18 cellular contexts compared by ENCODE assay signal in genomic region chr22:46112405-46112804, GRCh38. TPM values are rescaled to one million over a fixed set of nuclear protein-coding genes. Genes with fewer than 3 reads are reported as not detected.
DNase-seq lines count a peak whose midpoint lies in the region; ATAC-seq and TF ChIP-seq lines count a peak whose summit lies in the region.
"Had no signal": no experiment of that assay in that cellular context is flagged by ENCODE, and none has a peak within 500 bp of the region (broad histone marks: within the 10 kb centered on the region; RNA-seq: fewer than 3 reads in every experiment).

No MANE protein-coding gene starts in this region.

- H3K4me2 ChIP-seq in PC-3 (ENCODE audit: low read length): no peak overlapping the region

- H3K4me1 Mint-ChIP-seq in Calu3 (ENCODE audit: low read depth, unreplicated experiment): peaks cover 39% of the 10 kb centered on the region
- H3K4me1 Mint-ChIP-seq in activated T-helper 2 cell treated with anti-CD3 and anti-CD28 coated beads, Interferon-gamma antibody, Interleukin-2, Interleukin-4, amounts not matched to agents 10 μg/mL and 5 μg/mL and 100 μg/mL, durations not matched to agents 14 hours and 24 hours and 36 hours (ENCODE audit: low read depth): no peaks in the 10 kb centered on the region

- H3K9me3 ChIP-seq in adrenal gland (replicated peaks in 1 of 3): no peaks in the 10 kb centered on the region
- H3K9me3 ChIP-seq in lower lobe of right lung: no peaks in the 10 kb centered on the region
- H3K9me3 ChIP-seq in subcutaneous abdominal adipose tissue (ENCODE audit: control insufficient read depth in 5 of 5, low read length in 5 of 5): no peaks in the 10 kb centered on the region
- no peaks in the 10 kb centered on the region for H3K9me3 ChIP-seq in PC-3 (ENCODE audit: low read length)

- H3K36me3 ChIP-seq in adrenal gland (replicated peaks in 1 of 2) (peaks cover 0 to 42% of the 10 kb centered on the region in 2 donors), lower lobe of right lung (peaks cover 62% of the 10 kb centered on the region), subcutaneous abdominal adipose tissue (ENCODE audit: control insufficient read depth in 5 of 5, insufficient read depth in 5 of 5, low read length in 5 of 5) (peaks cover 0 to 73% (median 56%) of the 10 kb centered on the region in 5 donors), PC-3 (ENCODE audit: low read depth, low read length) (peaks cover 16% of the 10 kb centered on the region)

- 50 to 60% (median 55%) methylated on average over 20 of the region's 20 CpGs for WGBS in adrenal gland, 4 donors

- peaks cover 7% of the 10 kb centered on the region for H3F3A ChIP-seq in PC-3 (ENCODE audit: low read length, unreplicated experiment)

- H2AFZ ChIP-seq in PC-3 (ENCODE audit: low read length): no peak overlapping the region

- ATAC-seq in lower lobe of right lung (no peak), PC-3 (no peak)
- ATAC-seq: HepG2, left colon had no signal

- no peaks in the 10 kb centered on the region for H3K9me3 Mint-ChIP-seq in Calu3 (ENCODE audit: low read depth, unreplicated experiment)
- no peaks in the 10 kb centered on the region for H3K9me3 Mint-ChIP-seq in activated T-helper 2 cell treated with anti-CD3 and anti-CD28 coated beads, Interferon-gamma antibody, Interleukin-2, Interleukin-4, amounts not matched to agents 10 μg/mL and 5 μg/mL and 100 μg/mL, durations not matched to agents 14 hours and 24 hours and 36 hours
- H3K9me3 Mint-ChIP-seq: neural crest cell had no signal

- H3K4me3 Mint-ChIP-seq in Calu3 (ENCODE audit: low read depth, unreplicated experiment): no peak overlapping the region
- no peak overlapping the region for H3K4me3 Mint-ChIP-seq in activated T-helper 2 cell treated with anti-CD3 and anti-CD28 coated beads, Interferon-gamma antibody, Interleukin-2, Interleukin-4, amounts not matched to agents 10 μg/mL and 5 μg/mL and 100 μg/mL, durations not matched to agents 14 hours and 24 hours and 36 hours (ENCODE audit: low read depth)
- H3K4me3 Mint-ChIP-seq: neural crest cell had no signal

- H3K9me2 ChIP-seq in PC-3 (replicated peaks; ENCODE audit: low read length): no peaks in the 10 kb centered on the region

- DNase-seq in Calu3 (no peak), adrenal gland (no peak), lower lobe of right lung (no peak), erythroblast (lab: John Stamatoyannopoulos, UW) (no peak), PC-3 (no peak), NCI-H146 treated with DMSO at 0.1 percent for 48 hours (lab: John Stamatoyannopoulos, UW; ENCODE audit: unreplicated experiment) (no peak)
- DNase-seq in activated T-helper 2 cell treated with anti-CD3 and anti-CD28 coated beads, Interferon-gamma antibody, Interleukin-2, Interleukin-4, amounts not matched to agents 10 μg/mL and 5 μg/mL and 100 μg/mL, durations not matched to agents 14 hours and 24 hours and 36 hours (ENCODE audit: low spot score): no peak
- DNase-seq: activated CD4-positive, CD25-positive, alpha-beta regulatory T cell; amniotic stem cell; effector CD4-positive, alpha-beta T cell; left colon; NCI-H1048; NCI-H226; stimulated activated CD4-positive, alpha-beta T cell treated with anti-CD3 and anti-CD28 coated beads, Interleukin-12 subunit alpha, Interleukin-12 subunit beta, amount 100 ng/mL, for 4 hours; SW 1271 had no signal

- peaks cover 8% of the 10 kb centered on the region; the same call in 1 of the 2 replicates for H4K20me1 ChIP-seq in PC-3 (ENCODE audit: low read length)

- BruUV-seq in Calu3 (replicated peaks; lab: Mats Ljungman, UMichigan) (no TSS peak), PC-3 (replicated peaks; lab: Mats Ljungman, UMichigan) (no TSS peak)

- peaks cover 96% of the 10 kb centered on the region for H3K36me3 Mint-ChIP-seq in Calu3 (ENCODE audit: insufficient read depth, unreplicated experiment)
- H3K36me3 Mint-ChIP-seq in activated T-helper 2 cell treated with anti-CD3 and anti-CD28 coated beads, Interferon-gamma antibody, Interleukin-2, Interleukin-4, amounts not matched to agents 10 μg/mL and 5 μg/mL and 100 μg/mL, durations not matched to agents 14 hours and 24 hours and 36 hours (ENCODE audit: low read depth): no peaks in the 10 kb centered on the region

- H3K27me3 Mint-ChIP-seq in Calu3 (ENCODE audit: unreplicated experiment): no peaks in the 10 kb centered on the region
- no peaks in the 10 kb centered on the region for H3K27me3 Mint-ChIP-seq in activated T-helper 2 cell treated with anti-CD3 and anti-CD28 coated beads, Interferon-gamma antibody, Interleukin-2, Interleukin-4, amounts not matched to agents 10 μg/mL and 5 μg/mL and 100 μg/mL, durations not matched to agents 14 hours and 24 hours and 36 hours (ENCODE audit: low read depth)

- H3K9ac ChIP-seq in subcutaneous abdominal adipose tissue (ENCODE audit: low read length in 5 of 5) (peak overlapping the region in 1 of 5 donors; percentile 53), PC-3 (ENCODE audit: low read length) (no peak overlapping the region)

- H3K4me1 ChIP-seq in adrenal gland (replicated peaks in 1 of 2): peaks cover 55 to 93% of the 10 kb centered on the region in 2 donors
- H3K4me1 ChIP-seq in lower lobe of right lung: peaks cover 68% of the 10 kb centered on the region
- H3K4me1 ChIP-seq in subcutaneous abdominal adipose tissue (ENCODE audit: control insufficient read depth in 5 of 5, insufficient read depth in 5 of 5, low read length in 5 of 5): peaks cover 10 to 91% (median 91%) of the 10 kb centered on the region in 5 donors
- H3K4me1 ChIP-seq in PC-3 (ENCODE audit: insufficient read depth, low read length): no peaks in the 10 kb centered on the region

- H3K79me2 ChIP-seq in PC-3 (ENCODE audit: low read length): no peaks in the 10 kb centered on the region

- TF ChIP-seq POLR2A in adrenal gland (IDR thresholded peaks at IDR 0.05): no peak
- no peak for TF ChIP-seq POLR2A in erythroblast (IDR thresholded peaks at IDR 0.05; ENCODE audit: low read length)

- no peak overlapping the region for H3K4me3 ChIP-seq in adrenal gland
- no peak overlapping the region for H3K4me3 ChIP-seq in lower lobe of right lung
- no peak overlapping the region for H3K4me3 ChIP-seq in subcutaneous abdominal adipose tissue (ENCODE audit: low read depth in 1 of 5, low read length in 5 of 5)
- no peak overlapping the region for H3K4me3 ChIP-seq in PC-3 (ENCODE audit: low read length)

- POLR2A ChIA-PET in PC-3 (lab: Charles Lee; ENCODE audit: unreplicated experiment): no interaction called here

- peak overlapping the region; percentile 82 for H3K27ac Mint-ChIP-seq in Calu3 (ENCODE audit: unreplicated experiment)
- no peak overlapping the region for H3K27ac Mint-ChIP-seq in activated T-helper 2 cell treated with anti-CD3 and anti-CD28 coated beads, Interferon-gamma antibody, Interleukin-2, Interleukin-4, amounts not matched to agents 10 μg/mL and 5 μg/mL and 100 μg/mL, durations not matched to agents 14 hours and 24 hours and 36 hours

- intact Hi-C loops in Calu3 (cut with micrococcal nuclease; ENCODE audit: unreplicated experiment) (no loop called here), adrenal gland (cut with DNase I) (loop anchor here in 1 of 2 donors (5.0 kb wide), 1 partner anchor 35 kb away; no protein-coding TSS in a partner anchor), lower lobe of right lung (cut with DNase I) (loop anchor here (10.0 kb wide), 1 partner anchor 108 kb away; no protein-coding TSS in a partner anchor), PC-3 (cut with micrococcal nuclease) (no loop called here)
- intact Hi-C loops in activated T-helper 2 cell treated with anti-CD3 and anti-CD28 coated beads, Interferon-gamma antibody, Interleukin-2, Interleukin-4, amounts not matched to agents 10 μg/mL and 5 μg/mL and 100 μg/mL, durations not matched to agents 14 hours and 24 hours and 36 hours (cut with micrococcal nuclease): no loop called here

- CTCF ChIA-PET in Calu3 (lab: Charles Lee) (no interaction called here), PC-3 (lab: Charles Lee) (no interaction called here)

- H3K27ac ChIP-seq in adrenal gland (peak overlapping the region; percentile 31 to 88 (median 80)), lower lobe of right lung (peak overlapping the region; percentile 36), subcutaneous abdominal adipose tissue (ENCODE audit: low read depth, low read length) (peak overlapping the region; percentile 77), PC-3 (ENCODE audit: low read length) (no peak overlapping the region)

- TF ChIP-seq CTCF in Calu3 (IDR thresholded peaks at IDR 0.05; ENCODE audit: unreplicated experiment) (no peak), adrenal gland (IDR thresholded peaks at IDR 0.05) (no peak), lower lobe of right lung (IDR thresholded peaks at IDR 0.05) (no peak), PC-3 (conservative IDR thresholded peaks at IDR 0.05; ENCODE audit: low read depth, low read length) (no peak)

- H3K27me3 ChIP-seq in adrenal gland (no peaks in the 10 kb centered on the region), lower lobe of right lung (ENCODE audit: low read depth) (no peaks in the 10 kb centered on the region), subcutaneous abdominal adipose tissue (ENCODE audit: control insufficient read depth in 5 of 5, insufficient read depth in 4 of 5, low read length in 5 of 5) (no peaks in the 10 kb centered on the region), PC-3 (ENCODE audit: low read length) (no peaks in the 10 kb centered on the region)

RNA-seq across cellular contexts. Expression of gene PPARA, which starts 37.9 kb away (rescaled TPM):
- total RNA-seq in Calu3 (2022): 22.7 and 31.5 TPM in 2 replicates
- total RNA-seq in adrenal gland: 100 to 1,000 TPM in 1 of 8 donors, 10 to 100 TPM in 7; 27.6 to 208 (median 41.7) TPM
- 10 to 100 TPM in 1 of 3 donors, 1 to 10 TPM in 2; 5.1 to 17.0 (median 8.4) TPM for polyA plus RNA-seq in adrenal gland
- total RNA-seq in lower lobe of right lung: 20.5 TPM
- total RNA-seq in PC-3 (2014; rRNA removed): 6.0 and 7.7 TPM in 2 replicates
- total RNA-seq in activated T-helper 2 cell treated with anti-CD3 and anti-CD28 coated beads, Interferon-gamma antibody, Interleukin-2, Interleukin-4, amounts not matched to agents 10 μg/mL and 5 μg/mL and 100 μg/mL, durations not matched to agents 14 hours and 24 hours and 36 hours: 14.0 and 14.5 TPM in 2 replicates
